ENCODE assay signal across 1 cellular context in genomic region chr7:87747681-87748080, GRCh38.
TF ChIP-seq lines count a peak whose summit lies in the region.

No MANE protein-coding gene starts in this region.

TF ChIP-seq in H1, 55 proteins besides CTCF, POLR2A, EP300 and RAD21 (continued from another document):
- TF ChIP-seq JUND (IDR thresholded peaks at IDR 0.05; ENCODE audit: low read length) (no peak), SIRT6 (IDR thresholded peaks at IDR 0.05; ENCODE audit: low read length) (no peak), ASH2L (IDR thresholded peaks at IDR 0.05; ENCODE audit: low read length) (no peak), POLR2AphosphoS5 (IDR thresholded peaks at IDR 0.05; ENCODE audit: low read depth, low read length) (no peak), SUZ12 (IDR thresholded peaks at IDR 0.05; ENCODE audit: low read length) (no peak), SIX5 (IDR thresholded peaks at IDR 0.05; ENCODE audit: low read depth, low read length) (no peak), CEBPB (IDR thresholded peaks at IDR 0.05; ENCODE audit: low read depth, low read length) (no peak), CTBP2 (IDR thresholded peaks at IDR 0.05; ENCODE audit: borderline replicate concordance, insufficient read depth, insufficient read length, low read length) (no peak), RFX5 (IDR thresholded peaks at IDR 0.05; ENCODE audit: borderline replicate concordance, low read depth, low read length) (no peak), JUN (IDR thresholded peaks at IDR 0.05; ENCODE audit: low read depth, low read length) (no peak), CREB1 (IDR thresholded peaks at IDR 0.05) (no peak), TAF1 (IDR thresholded peaks at IDR 0.05; ENCODE audit: low read depth, low read length) (no peak), KDM4A (IDR thresholded peaks at IDR 0.05; ENCODE audit: low read depth, low read length, severe bottlenecking) (no peak)
TF ChIP-seq in H1: peak in this region for 0.
